21 cellular contexts compared by ENCODE assay signal in the genomic region with DNA sequence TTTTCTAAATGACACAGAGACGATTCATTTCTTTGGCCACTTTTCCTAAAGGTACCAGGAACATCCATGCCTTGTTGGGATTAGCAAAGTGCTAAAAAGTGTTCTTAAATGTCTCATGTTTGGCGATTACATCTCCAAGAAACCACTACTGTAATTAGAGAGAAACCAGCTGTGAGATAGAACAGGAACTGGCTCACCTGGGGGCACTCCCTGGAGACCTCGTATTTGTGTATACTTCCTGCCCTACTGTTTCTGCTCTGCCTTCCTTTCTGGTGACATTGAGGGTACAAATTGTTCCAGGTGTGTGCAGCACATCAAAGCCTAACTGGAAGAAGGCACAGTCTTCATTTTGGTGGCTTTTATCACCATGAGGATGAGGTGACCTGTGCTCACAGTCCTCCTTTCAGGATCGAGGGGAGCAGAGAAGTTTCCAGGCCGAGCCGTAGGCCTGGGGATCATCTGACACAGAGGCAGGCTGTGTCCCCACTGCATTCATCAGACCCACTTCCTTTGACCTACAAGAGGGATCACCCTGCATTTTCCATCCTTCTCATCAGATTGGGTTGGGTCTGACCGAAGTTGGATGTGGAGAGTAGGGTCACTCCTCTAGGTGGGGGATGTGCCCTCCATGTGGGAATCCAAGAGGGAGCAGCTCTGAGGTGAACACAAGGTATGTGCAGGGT. TPM values are rescaled to one million over a fixed set of nuclear protein-coding genes. Genes with fewer than 3 reads are reported as not detected.
DNase-seq lines count a peak whose midpoint lies in the region; ATAC-seq, FAIRE-seq and TF ChIP-seq lines count a peak whose summit lies in the region.
"Had no signal": no experiment of that assay in that cellular context is flagged by ENCODE, and none has a peak within 500 bp of the region (broad histone marks: within the 10 kb centered on the region; RNA-seq: fewer than 3 reads in every experiment).

No MANE protein-coding gene starts in this region.

- BruUV-seq in GM12878 (replicated peaks; lab: Mats Ljungman, UMichigan): no TSS peak

- FAIRE-seq in GM12878 (lab: Jason Lieb, UNC): no peak
- FAIRE-seq: G401.6, K562 had no signal

- peak overlapping the region; percentile 43 for H3K4me3 ChIP-seq in DOHH2 (ENCODE audit: low read length)
- no peak overlapping the region for H3K4me3 ChIP-seq in GM12878
- H3K4me3 ChIP-seq: adrenal gland, HAP-1, hepatocyte, K562, prostate gland had no signal

- H3K79me2 ChIP-seq in DOHH2 (ENCODE audit: control insufficient read depth, low read length) (no peaks in the 10 kb centered on the region), GM12878 (ENCODE audit: control insufficient read depth, insufficient read depth, low read length) (no peaks in the 10 kb centered on the region)
- H3K79me2 ChIP-seq: hepatocyte had no signal

- H3K27me3 ChIP-seq in DOHH2 (ENCODE audit: control insufficient read depth, low read length) (peaks cover 48% of the 10 kb centered on the region), GM12878 (replicated peaks in 1 of 2; ENCODE audit: control insufficient read depth in 2 of 2, insufficient read depth in 2 of 2, low read length in 1 of 2) (no peaks in the 10 kb centered on the region)
- H3K27me3 ChIP-seq: adrenal gland, hepatocyte had no signal

- peaks cover 28% of the 10 kb centered on the region for H3K4me1 ChIP-seq in DOHH2 (ENCODE audit: control insufficient read depth, low read length)
- peaks cover 24% of the 10 kb centered on the region for H3K4me1 ChIP-seq in GM12878 (ENCODE audit: control insufficient read depth, insufficient read depth, low read length)
- H3K4me1 ChIP-seq: adrenal gland, HAP-1, prostate gland had no signal

- peaks cover 6% of the 10 kb centered on the region; the same call in 1 of the 2 replicates for H3F3A ChIP-seq in DOHH2 (ENCODE audit: control insufficient read depth, insufficient read depth)

- no peaks in the 10 kb centered on the region for H3K9me2 ChIP-seq in DOHH2 (replicated peaks; ENCODE audit: control insufficient read depth, low read length)

- 0 out of 2 replicates have a peak, but pooled peaks have one; percentile 16 for TF ChIP-seq POLR2A in GM12878 (IDR thresholded peaks at IDR 0.05; ENCODE audit: low read depth, low read length)

- 9% methylated on average over 7 of the region's 7 CpGs for WGBS in GM12878 (ENCODE audit: insufficient coverage, insufficient replicate concordance, low lambda C conversion rate, missing lambda C conversion rate)

- CTCF ChIA-PET in GM12878 (lab: Yijun Ruan, JAX): interaction anchor here (0.7 to 2.7 kb wide), 8 partner anchors 9 to 56 kb away, joined by 3 to 9 read pairs (median 4); no protein-coding TSS in a partner anchor

- TF ChIP-seq RAD21 in GM12878 (IDR thresholded peaks at IDR 0.05; ENCODE audit: insufficient read depth, low read depth, low read length): no peak

- peak; percentile 71 for DNase-seq in GM12878 (ENCODE audit: low read depth, low spot score)
- DNase-seq in activated effector memory CD4-positive, alpha-beta T cell treated with anti-CD3 and anti-CD28 coated beads, Interleukin-2, amount 50 U/mL, for 16 hours: no peak
- no peak for DNase-seq in A172 (ENCODE audit: low spot score)
- no peak for DNase-seq in HuH-7 (ENCODE audit: low spot score)
- no peak for DNase-seq in NK-92 (lab: John Stamatoyannopoulos, UW; ENCODE audit: unreplicated experiment)
- DNase-seq: activated CD4-positive, alpha-beta T cell treated with anti-CD3 and anti-CD28 coated beads for 48 hours; activated T-cell treated with anti-CD3 and anti-CD28 coated beads, Interleukin-2, amount 50 U/mL, for 48 hours; adrenal gland; cerebellar nuclear complex; NCI-H510A treated with DMSO at 0.1 percent for 48 hours had no signal

- H3K4me2 ChIP-seq in DOHH2 (ENCODE audit: low read length): peak overlapping the region; percentile 61
- H3K4me2 ChIP-seq in GM12878 (ENCODE audit: control insufficient read depth, insufficient read depth): peak overlapping the region; percentile 63; the same call in 1 of the 2 replicates
- H3K4me2 ChIP-seq: hepatocyte had no signal

- H2AFZ ChIP-seq in GM12878 (ENCODE audit: control insufficient read depth, low read depth, low read length): peak overlapping the region; percentile 40
- H2AFZ ChIP-seq: hepatocyte had no signal

- H3K9ac ChIP-seq in GM12878 (ENCODE audit: control insufficient read depth, insufficient read depth, low read length): no peak overlapping the region

- RAD21 ChIA-PET in GM12878 (lab: Charles Lee; ENCODE audit: unreplicated experiment): interaction anchor here (1.1 to 4.5 kb wide), 7 partner anchors 8 to 157 kb away, joined by 3 to 28 read pairs (median 4); a partner anchor contains a TSS

- H3K36me3 ChIP-seq in DOHH2 (ENCODE audit: control insufficient read depth, low read length) (no peaks in the 10 kb centered on the region; the same call in 1 of the 2 replicates), GM12878 (ENCODE audit: control insufficient read depth in 2 of 2, insufficient read depth in 2 of 2, low read length in 1 of 2) (no peaks in the 10 kb centered on the region)
- H3K36me3 ChIP-seq: adrenal gland, HAP-1, prostate gland had no signal

- H3K27ac ChIP-seq in DOHH2 (ENCODE audit: low read depth, low read length) (peak overlapping the region; percentile 30), GM12878 (ENCODE audit: control insufficient read depth, insufficient read depth) (peak overlapping the region; percentile 45)
- H3K27ac ChIP-seq: adrenal gland, epithelial cell of prostate, prostate gland had no signal

- ATAC-seq in GM19351 (IDR thresholded peaks at IDR 0.05; ENCODE audit: unreplicated experiment) (peak; percentile 72), HG02885 (IDR thresholded peaks at IDR 0.05; ENCODE audit: poor library complexity, unreplicated experiment) (peak; percentile 40), GM12878 (peak; percentile 81)
- ATAC-seq: K562 had no signal

- H3K9me3 ChIP-seq in DOHH2 (ENCODE audit: control insufficient read depth, insufficient read depth, low read length) (peaks cover 29% of the 10 kb centered on the region), GM12878 (replicated peaks; ENCODE audit: control insufficient read depth, insufficient read depth, low read length) (peaks cover 18% of the 10 kb centered on the region)
- H3K9me3 ChIP-seq: HAP-1, prostate gland had no signal

- peak in 1 of 2 experiments; percentile 36; a peak in 1 of 4 replicates for TF ChIP-seq EP300 in GM12878 (IDR thresholded peaks at IDR 0.05; ENCODE audit: borderline replicate concordance in 1 of 2, control insufficient read depth in 1 of 2, low read depth in 2 of 2, low read length in 2 of 2)

- TF ChIP-seq CTCF in DOHH2 (IDR thresholded peaks at IDR 0.05; ENCODE audit: low read depth, low read length, poor library complexity, severe bottlenecking) (no peak), GM12878 (IDR thresholded peaks at IDR 0.05 in 2 of 3, conservative IDR thresholded peaks at IDR 0.05 in 1 of 3; ENCODE audit: control insufficient read depth in 2 of 3, extremely low read depth in 1 of 3, insufficient read depth in 1 of 3, low read depth in 3 of 3, low read length in 3 of 3) (no peak)

- no peaks in the 10 kb centered on the region; the same call in 1 of the 2 replicates for H4K20me1 ChIP-seq in DOHH2 (ENCODE audit: control insufficient read depth, insufficient read depth, low read depth, low read length)
- no peaks in the 10 kb centered on the region for H4K20me1 ChIP-seq in GM12878 (ENCODE audit: control insufficient read depth, insufficient read depth)

- SMC1A ChIA-PET in GM12878 (lab: Charles Lee; ENCODE audit: uncharacterized antibody, unreplicated experiment): interaction anchor here (0.7 to 11.5 kb wide), 11 partner anchors 7 to 358 kb away, joined by 3 to 128 read pairs (median 5); a partner anchor contains a TSS

- in situ Hi-C loops in GM12878 (cut with MboI): loop anchor here (25.0 kb wide), 1 partner anchor 360 kb away; a partner anchor contains a TSS

- intact Hi-C loops in GM12878 (cut with micrococcal nuclease; ENCODE audit: unreplicated experiment): no loop called here

- POLR2A ChIA-PET in GM12878 (lab: Charles Lee): interaction anchor here (1.4 to 4.4 kb wide), 2 partner anchors 8 to 9 kb away, joined by 7 to 16 read pairs; no protein-coding TSS in a partner anchor

RNA-seq across cellular contexts. Expression of a gene that starts 23.7 kb away (rescaled TPM):
- 8.8 and 9.5 TPM in 2 replicates for total RNA-seq in GM12878 (2013; cell fraction: nucleolus; rRNA removed)
- total RNA-seq in GM12878 (2014; rRNA removed) (77.8 and 78.7 TPM in 2 replicates), GM12878 (2014; rRNA removed; fragmentation: Illumina TruSeq; extraction: Trizol) (80.1 and 85.0 TPM in 2 replicates), GM12878 (2021) (50.8 and 54.8 TPM in 2 replicates)
- polyA plus RNA-seq in GM12878 (2011; ENCODE audit: low read depth): 32.1 TPM
- polyA plus RNA-seq in GM12878 (2011; rRNA removed) (524 and 741 TPM in 2 replicates), GM12878 (2014; fragmentation: Illumina TruSeq; extraction: Trizol) (76.3 and 86.9 TPM in 2 replicates), GM12878 (2014; fragmentation: Nextera tagmentation; extraction: Ambion mirVana) (100 to 1,000 TPM; 357 to 425 TPM), GM12878 (2014; rRNA removed) (87.3 and 96.6 TPM in 2 replicates), GM12878 (2016; fragmentation: Nextera tagmentation; extraction: Ambion mirVana) (10 to 100 TPM; 18.7 to 20.5 TPM)
- 616 and 746 TPM in 2 replicates for polyA plus RNA-seq in GM12878 (2011; cell fraction: cytosol; rRNA removed)
- 311 and 571 TPM in 2 replicates for polyA plus RNA-seq in GM12878 (2011; cell fraction: nucleus; rRNA removed)
- polyA plus RNA-seq in GM12878 (2012): 19.0 and 53.7 TPM in 2 replicates
- 445 and 610 TPM in 2 replicates for polyA minus RNA-seq in GM12878 (2011; rRNA and poly(A)+ RNA removed)
- 254 and 292 TPM in 2 replicates for polyA minus RNA-seq in GM12878 (2011; cell fraction: cytosol; rRNA and poly(A)+ RNA removed)
- 194 and 212 TPM in 2 replicates for polyA minus RNA-seq in GM12878 (2011; cell fraction: nucleus; rRNA and poly(A)+ RNA removed)
- total RNA-seq in A172 (2014; rRNA removed; shearing (Covaris generic)): not detected in 2 replicates
- total RNA-seq: A673, RPMI7951 had no signal
- polyA plus RNA-seq: K562 had no signal

RNA-seq across cellular contexts. Expression of a gene that starts 37.4 kb away (rescaled TPM):
- 131 and 132 TPM in 2 replicates for total RNA-seq in GM12878 (2013; cell fraction: nucleolus; rRNA removed)
- total RNA-seq in GM12878 (2014; rRNA removed): 262 and 269 TPM in 2 replicates
- 208 and 210 TPM in 2 replicates for total RNA-seq in GM12878 (2014; rRNA removed; fragmentation: Illumina TruSeq; extraction: Trizol)
- total RNA-seq in GM12878 (2021): 189 and 197 TPM in 2 replicates
- polyA plus RNA-seq in GM12878 (2011; ENCODE audit: low read depth): 155 TPM
- polyA plus RNA-seq in GM12878 (2011; rRNA removed): 330 and 1,488 TPM in 2 replicates
- 1,075 and 1,156 TPM in 2 replicates for polyA plus RNA-seq in GM12878 (2011; cell fraction: cytosol; rRNA removed)
- polyA plus RNA-seq in GM12878 (2011; cell fraction: nucleus; rRNA removed): 866 and 1,038 TPM in 2 replicates
- polyA plus RNA-seq in GM12878 (2012): 156 and 169 TPM in 2 replicates
- polyA plus RNA-seq in GM12878 (2014; fragmentation: Illumina TruSeq; extraction: Trizol): 72.6 and 143 TPM in 2 replicates
- 100 to 1,000 TPM; 240 to 318 TPM for polyA plus RNA-seq in GM12878 (2014; fragmentation: Nextera tagmentation; extraction: Ambion mirVana)
- polyA plus RNA-seq in GM12878 (2014; rRNA removed): 169 and 181 TPM in 2 replicates
- 10 to 100 TPM; 96.5 to 99.9 TPM for polyA plus RNA-seq in GM12878 (2016; fragmentation: Nextera tagmentation; extraction: Ambion mirVana)
- polyA minus RNA-seq in GM12878 (2011; rRNA and poly(A)+ RNA removed): 415 and 439 TPM in 2 replicates
- polyA minus RNA-seq in GM12878 (2011; cell fraction: cytosol; rRNA and poly(A)+ RNA removed): 515 and 603 TPM in 2 replicates
- polyA minus RNA-seq in GM12878 (2011; cell fraction: nucleus; rRNA and poly(A)+ RNA removed): 1,135 and 1,325 TPM in 2 replicates
- total RNA-seq in A172 (2014; rRNA removed; shearing (Covaris generic)): not detected in 2 replicates
- total RNA-seq: A673, prostate gland had no signal
- polyA plus RNA-seq: K562 had no signal

RNA-seq across cellular contexts. Expression of a gene that starts 49.1 kb away (rescaled TPM):
- 9.6 and 11.1 TPM in 2 replicates for total RNA-seq in GM12878 (2013; cell fraction: nucleolus; rRNA removed)
- total RNA-seq in GM12878 (2014; rRNA removed) (1.8 and 2.7 TPM in 2 replicates), GM12878 (2014; rRNA removed; fragmentation: Illumina TruSeq; extraction: Trizol) (1.6 and 2.0 TPM in 2 replicates), GM12878 (2021) (2.5 and 8.5 TPM in 2 replicates)
- polyA plus RNA-seq in GM12878 (2011; ENCODE audit: low read depth): not detected
- polyA plus RNA-seq in GM12878 (2011; rRNA removed) (2.0 and 2.1 TPM in 2 replicates), GM12878 (2014; fragmentation: Illumina TruSeq; extraction: Trizol) (0.93 TPM in 1 of 2 replicates, not detected in the other), GM12878 (2014; fragmentation: Nextera tagmentation; extraction: Ambion mirVana) (not detected), GM12878 (2014; rRNA removed) (3.0 and 4.8 TPM in 2 replicates), GM12878 (2016; fragmentation: Nextera tagmentation; extraction: Ambion mirVana) (1 to 10 TPM in 1 of 2 experiments, under 1 TPM in 1; 0.67 to 1.6 TPM)
- polyA plus RNA-seq in GM12878 (2011; cell fraction: cytosol; rRNA removed): 1.6 and 2.6 TPM in 2 replicates
- polyA plus RNA-seq in GM12878 (2011; cell fraction: nucleus; rRNA removed): 15.3 and 19.8 TPM in 2 replicates
- 3.0 and 5.8 TPM in 2 replicates for polyA plus RNA-seq in GM12878 (2012)
- polyA minus RNA-seq in GM12878 (2011; rRNA and poly(A)+ RNA removed): 0.80 TPM in 1 of 2 replicates, not detected in the other
- polyA minus RNA-seq in GM12878 (2011; cell fraction: cytosol; rRNA and poly(A)+ RNA removed): not detected in 2 replicates
- polyA minus RNA-seq in GM12878 (2011; cell fraction: nucleus; rRNA and poly(A)+ RNA removed): 1.9 and 2.3 TPM in 2 replicates
- total RNA-seq in A172 (2014; rRNA removed; shearing (Covaris generic)): 1.9 and 3.7 TPM in 2 replicates
- total RNA-seq: hepatocyte, RPMI7951 had no signal
- polyA plus RNA-seq: K562 had no signal

Comparison
In these comparisons a context has a peak if more than half of its experiments do, and no peak if none do; other contexts are left out.
1. RNA of a gene that starts 37.4 kb away (total RNA-seq): 131 to 269 TPM in GM12878; not detected in A172; every median in the first group is over 100 times any median in the second.
2. Peak in every context shown above with its lines, with median percentiles within 50 percentile points of each other: ATAC-seq.